9 cellular contexts compared by ENCODE assay signal in the genomic region with DNA sequence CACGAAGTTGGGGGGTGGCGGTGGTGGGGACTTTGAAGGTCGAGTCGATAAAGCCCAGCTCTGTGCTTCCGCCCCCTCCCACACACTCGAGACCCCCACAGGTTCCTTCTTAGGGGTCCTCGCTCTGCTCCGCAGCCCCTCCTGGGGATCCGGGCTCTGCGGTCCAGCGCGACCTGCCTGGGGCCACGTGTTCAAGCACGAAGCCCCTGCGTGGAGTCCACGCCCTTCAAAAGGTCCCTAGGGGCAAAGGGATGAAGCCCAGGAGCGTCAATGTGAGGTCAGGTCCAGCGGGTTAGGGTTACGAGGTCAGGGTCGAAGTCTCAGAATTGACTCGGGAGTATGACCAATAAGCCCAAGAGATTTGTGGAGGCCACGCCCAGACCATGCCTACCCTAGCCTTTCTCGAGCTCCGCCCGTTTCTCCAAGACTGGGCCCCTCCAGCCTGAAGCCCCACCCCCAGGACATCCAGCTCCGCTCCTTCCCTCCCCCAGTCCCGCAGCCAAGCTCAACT. TPM values are rescaled to one million over a fixed set of nuclear protein-coding genes. Genes with fewer than 3 reads are reported as not detected.
A peak's percentile ranks its signal among the peaks of the same experiment; 100 is the strongest.
DNase-seq lines count a peak whose midpoint lies in the region; ATAC-seq and TF ChIP-seq lines count a peak whose summit lies in the region.
"Had no signal": no experiment of that assay in that cellular context is flagged by ENCODE, and none has a peak within 500 bp of the region (broad histone marks: within the 10 kb centered on the region; RNA-seq: fewer than 3 reads in every experiment).

No MANE protein-coding gene starts in this region.

- H3K4me3 Mint-ChIP-seq in T-cell (peak overlapping the region; percentile 69 to 84 (median 76)), endodermal cell (peak overlapping the region; percentile 60)

- WGBS in endodermal cell (ENCODE audit: insufficient coverage in 1 of 2, insufficient read length in 1 of 2), 2 experiments: 1 to 2% methylated on average over 15 to 27 of the region's 27 CpGs
- 2% methylated on average over 27 of the region's 27 CpGs for WGBS in urinary bladder

- H3K27ac ChIP-seq in endodermal cell (ENCODE audit: low read depth, low read length) (no peak overlapping the region), muscle layer of colon (ENCODE audit: low read depth, low read length) (no peak overlapping the region), urinary bladder (ENCODE audit: low read depth) (no peak overlapping the region)

- TF ChIP-seq CTCF in AG09309 (IDR thresholded peaks at IDR 0.05; ENCODE audit: control insufficient read depth, insufficient read depth, low read depth, low read length, missing control alignments): no peak
- no peak for TF ChIP-seq CTCF in endodermal cell (conservative IDR thresholded peaks at IDR 0.05)

- H3K27ac Mint-ChIP-seq in T-cell: no peak overlapping the region
- no peak overlapping the region for H3K27ac Mint-ChIP-seq in endodermal cell

- H3K36me3 Mint-ChIP-seq in T-cell (peaks cover 3% of the 10 kb centered on the region), endodermal cell (ENCODE audit: low read depth) (peaks cover 4% of the 10 kb centered on the region)

- H3K9ac ChIP-seq in endodermal cell (ENCODE audit: extremely low read depth, low read length, poor library complexity, severe bottlenecking) (no peak overlapping the region), muscle layer of colon (ENCODE audit: low read length) (no peak overlapping the region)

- ATAC-seq in T-cell (replicated peaks in 1 of 4) (peak; percentile 11 to 28 (median 20)), GM18505 (IDR thresholded peaks at IDR 0.05; ENCODE audit: unreplicated experiment) (no peak)

- H3K4me3 ChIP-seq in AG09309 (ENCODE audit: control insufficient read depth, low read depth, low read length) (peak overlapping the region; percentile 40), endodermal cell (ENCODE audit: low read length) (peak overlapping the region; percentile 84), muscle layer of colon (ENCODE audit: low read depth in 1 of 2, low read length in 2 of 2) (peak overlapping the region; percentile 51 to 52), urinary bladder (ENCODE audit: low read depth, low read length) (peak overlapping the region; percentile 34)
- H3K4me3 ChIP-seq: lung had no signal

- peaks cover 30 to 53% of the 10 kb centered on the region in 2 donors for H3K27me3 Mint-ChIP-seq in T-cell
- H3K27me3 Mint-ChIP-seq in endodermal cell (ENCODE audit: insufficient read depth): peaks cover 82% of the 10 kb centered on the region

- POLR2A ChIA-PET in T-cell (lab: Charles Lee): interaction anchor here in 1 of 2 donors (0.9 kb wide), 1 partner anchor 18 kb away, joined by 3 read pairs; no protein-coding TSS in a partner anchor

- DNase-seq in AG09309 (ENCODE audit: low read depth) (no peak), H4 (ENCODE audit: low spot score) (peak; percentile 50), T-cell (peak in 1 of 34 experiments; percentile 28), endodermal cell (peak; percentile 99), NCI-H2081 treated with DMSO at 0.1 percent for 48 hours (lab: John Stamatoyannopoulos, UW) (no peak)

- H3K9me3 ChIP-seq in endodermal cell (ENCODE audit: control insufficient read depth, low read length) (no peaks in the 10 kb centered on the region), muscle layer of colon (ENCODE audit: low read length) (no peaks in the 10 kb centered on the region)

- H3K36me3 ChIP-seq in endodermal cell (ENCODE audit: control insufficient read depth, insufficient read depth, low read length) (no peaks in the 10 kb centered on the region), muscle layer of colon (ENCODE audit: insufficient read depth, low read length) (peaks cover 11% of the 10 kb centered on the region), urinary bladder (ENCODE audit: insufficient read depth) (no peaks in the 10 kb centered on the region)

- H3K4me1 ChIP-seq in endodermal cell (ENCODE audit: control insufficient read depth, insufficient read depth, low read length): peaks cover 4% of the 10 kb centered on the region
- peaks cover 15% of the 10 kb centered on the region for H3K4me1 ChIP-seq in muscle layer of colon (ENCODE audit: insufficient read depth, low read length)
- peaks cover 3% of the 10 kb centered on the region for H3K4me1 ChIP-seq in urinary bladder (ENCODE audit: insufficient read depth)

- H3K9me3 Mint-ChIP-seq in T-cell: no peaks in the 10 kb centered on the region
- no peaks in the 10 kb centered on the region for H3K9me3 Mint-ChIP-seq in endodermal cell

- CTCF ChIA-PET in T-cell (lab: Charles Lee): interaction anchor here in 1 of 2 donors (0.6 kb wide), 1 partner anchor 1636 kb away, joined by 4 read pairs; no protein-coding TSS in a partner anchor

- peaks cover 21 to 29% (median 22%) of the 10 kb centered on the region in 3 donors for H3K4me1 Mint-ChIP-seq in T-cell
- H3K4me1 Mint-ChIP-seq in endodermal cell: peaks cover 13% of the 10 kb centered on the region

- TF ChIP-seq POLR2A in GM18505 (IDR thresholded peaks at IDR 0.05; ENCODE audit: borderline replicate concordance, extremely low read depth, insufficient read depth, insufficient read length): no peak

- H3K27me3 ChIP-seq in endodermal cell (ENCODE audit: control insufficient read depth, insufficient read depth, low read length, poor library complexity, severe bottlenecking): peaks cover 85% of the 10 kb centered on the region
- H3K27me3 ChIP-seq in muscle layer of colon (ENCODE audit: control insufficient read depth in 1 of 2, insufficient read depth in 2 of 2, low read length in 2 of 2): peaks cover 27 to 64% of the 10 kb centered on the region in 2 donors

RNA-seq across cellular contexts. Expression of gene CACNA1G, which starts 0.8 kb away (rescaled TPM):
- 0.97 and 1.7 TPM in 2 replicates for total RNA-seq in H4 (2014; rRNA removed; shearing (Covaris generic))
- not detected for total RNA-seq in T-cell
- total RNA-seq in endodermal cell: 1 to 10 TPM in 1 of 2 donors, under 1 TPM in 1; 0.84 to 1.1 TPM
- polyA plus RNA-seq in endodermal cell (2013, experiment 1 of 2): 7.5 TPM
- polyA plus RNA-seq in endodermal cell (2013, experiment 2 of 2): 6.6 TPM
- total RNA-seq in urinary bladder: 6.6 TPM
- polyA plus RNA-seq in urinary bladder: 0.15 TPM

RNA-seq across cellular contexts. Expression of gene SPATA20, which starts 12.8 kb away (rescaled TPM):
- total RNA-seq in H4 (2014; rRNA removed; shearing (Covaris generic)): 88.7 and 104 TPM in 2 replicates
- total RNA-seq in T-cell (10 to 100 TPM in 4 of 5 donors, 1 to 10 TPM in 1; 8.9 to 25.7 (median 20.3) TPM), endodermal cell (10 to 100 TPM; 40.4 to 40.5 TPM), urinary bladder (32.5 TPM)
- polyA plus RNA-seq in endodermal cell (2013, experiment 1 of 2): 22.2 TPM
- polyA plus RNA-seq in endodermal cell (2013, experiment 2 of 2): 21.2 TPM
- polyA plus RNA-seq in urinary bladder: 32.6 TPM

RNA-seq across cellular contexts. Expression of gene EPN3, which starts 27.2 kb away (rescaled TPM):
- not detected in 2 replicates for total RNA-seq in H4 (2014; rRNA removed; shearing (Covaris generic))
- under 1 TPM in 2 of 5 donors, not detected in 3; 0.08 to 0.44 TPM for total RNA-seq in T-cell
- total RNA-seq in endodermal cell: under 1 TPM in 1 of 2 donors, not detected in 1; 0.66 TPM
- polyA plus RNA-seq in endodermal cell (2013, experiment 1 of 2): 0.21 TPM
- not detected for polyA plus RNA-seq in endodermal cell (2013, experiment 2 of 2)
- 4.4 TPM for total RNA-seq in urinary bladder
- polyA plus RNA-seq in urinary bladder: 5.6 TPM

RNA-seq across cellular contexts. Expression of gene MYCBPAP, which starts 51.5 kb away (rescaled TPM):
- not detected in 2 replicates for total RNA-seq in H4 (2014; rRNA removed; shearing (Covaris generic))
- total RNA-seq in T-cell (1 to 10 TPM in 4 of 5 donors, under 1 TPM in 1; 0.92 to 6.9 (median 4.7) TPM), endodermal cell (1 to 10 TPM; 3.5 to 7.1 TPM), urinary bladder (1.3 TPM)
- 2.6 TPM for polyA plus RNA-seq in endodermal cell (2013, experiment 1 of 2)
- 1.6 TPM for polyA plus RNA-seq in endodermal cell (2013, experiment 2 of 2)
- 0.23 TPM for polyA plus RNA-seq in urinary bladder

Comparison
In these comparisons a context has a peak if more than half of its experiments do, and no peak if none do; other contexts are left out.
1. DNase-seq: peak in H4 (single experiment) and endodermal cell (single experiment); none in AG09309 (single experiment) and NCI-H2081 treated with DMSO at 0.1 percent for 48 hours (single experiment).
2. H3K4me3 ChIP-seq: peak in every context shown above with its lines; median percentile 84 in endodermal cell; 52 in muscle layer of colon; 40 in AG09309; 34 in urinary bladder.